ENCODE assay signal across 17 cellular contexts in genomic region chr11:59552844-59553243, GRCh38. TPM values are rescaled to one million over a fixed set of nuclear protein-coding genes. Genes with fewer than 3 reads are reported as not detected.
DNase-seq lines count a peak whose midpoint lies in the region; ATAC-seq, FAIRE-seq and TF ChIP-seq lines count a peak whose summit lies in the region.
"Had no signal": no experiment of that assay in that cellular context is flagged by ENCODE, and none has a peak within 500 bp of the region (broad histone marks: within the 10 kb centered on the region; RNA-seq: fewer than 3 reads in every experiment).

No MANE protein-coding gene starts in this region.

- no peak for TF ChIP-seq CTCF in HEK293 (tag by site-specific recombination; IDR thresholded peaks at IDR 0.05)
- TF ChIP-seq CTCF in astrocyte (IDR thresholded peaks at IDR 0.05; ENCODE audit: insufficient read depth, low read depth, low read length), result no peak

- H3K9me3 ChIP-seq in HEK293 (ENCODE audit: control insufficient read depth, insufficient read depth, low read depth, low read length) (no peaks in the 10 kb centered on the region), astrocyte (ENCODE audit: insufficient read depth, low read depth, low read length) (no peaks in the 10 kb centered on the region), neuronal stem cell (replicated peaks in 1 of 2; ENCODE audit: control insufficient read depth in 2 of 2, insufficient read depth in 1 of 2, low read depth in 1 of 2, low read length in 2 of 2) (no peaks in the 10 kb centered on the region)
- H3K9me3 ChIP-seq: heart left ventricle, SJSA1 had no signal

- no peaks in the 10 kb centered on the region for H3K36me3 ChIP-seq in HEK293 (ENCODE audit: control insufficient read depth in 2 of 2, insufficient read depth in 1 of 2, low read length in 2 of 2)
- H3K36me3 ChIP-seq in astrocyte (ENCODE audit: insufficient read depth, low read length), result no peaks in the 10 kb centered on the region
- H3K36me3 ChIP-seq in neuronal stem cell (replicated peaks in 1 of 2; ENCODE audit: control insufficient read depth in 2 of 2, insufficient read depth in 2 of 2, low read length in 2 of 2), result no peaks in the 10 kb centered on the region
- H3K36me3 ChIP-seq: heart left ventricle, SJSA1 had no signal

- H3K18ac ChIP-seq in neuronal stem cell (ENCODE audit: low read length), result no peak overlapping the region

- ATAC-seq in GM21825 (IDR thresholded peaks at IDR 0.05; ENCODE audit: unreplicated experiment), result no peak
- ATAC-seq: heart left ventricle, left lobe of liver had no signal

- POLR2A ChIA-PET in HEK293 (lab: Yijun Ruan, JAX), result no interaction called here

- DNase-seq in NCI-H748 (lab: John Stamatoyannopoulos, UW; ENCODE audit: unreplicated experiment), result peak; percentile 7
- no peak for DNase-seq in NCI-H748 treated with DMSO at 0.1 percent for 48 hours (lab: John Stamatoyannopoulos, UW)
- no peak for DNase-seq in astrocyte (ENCODE audit: low read depth)
- DNase-seq in neuronal stem cell (ENCODE audit: low spot score), result no peak
- DNase-seq in middle frontal gyrus (ENCODE audit: extremely low spot score, low spot score), result no peak
- DNase-seq in DMS79 (lab: John Stamatoyannopoulos, UW), result no peak
- DNase-seq: ACHN; activated naive CD4-positive, alpha-beta T cell treated with anti-CD3 and anti-CD28 coated beads, Interleukin-2, amount 10 ng/mL, durations not matched to agents 7 days and 5 days; DMS153; erythroblast; heart left ventricle had no signal

- no peaks in the 10 kb centered on the region for H3K27me3 Mint-ChIP-seq in astrocyte (ENCODE audit: low read depth, unreplicated experiment)

- no peak overlapping the region for H3K14ac ChIP-seq in neuronal stem cell (ENCODE audit: low read length)

- H4K91ac ChIP-seq in neuronal stem cell (ENCODE audit: low read depth, low read length, poor library complexity), result no peak overlapping the region

- no peak for FAIRE-seq in astrocyte (lab: Jason Lieb, UNC)

- no peaks in the 10 kb centered on the region for H4K20me1 ChIP-seq in astrocyte (ENCODE audit: insufficient read depth, low read length)

- no peak overlapping the region for H2BK5ac ChIP-seq in neuronal stem cell (ENCODE audit: low read length)

- no peaks in the 10 kb centered on the region for H3K36me3 Mint-ChIP-seq in astrocyte (ENCODE audit: low read depth, unreplicated experiment)
- H3K36me3 Mint-ChIP-seq: activated naive CD4-positive, alpha-beta T cell treated with anti-CD3 and anti-CD28 coated beads, Interleukin-2, amount 10 ng/mL, durations not matched to agents 7 days and 5 days had no signal

- CTCF ChIA-PET in HEK293 (lab: Yijun Ruan, JAX), result interaction anchor here (0.6 kb wide), 1 partner anchor 676 kb away, joined by 3 read pairs; no protein-coding TSS in a partner anchor

- no CpG with 5 or more reads among the region's 2 CpGs for WGBS in neuronal stem cell (ENCODE audit: extremely low coverage in 2 of 2, insufficient read length in 2 of 2, insufficient replicate concordance in 1 of 2), 2 donors

- no peaks in the 10 kb centered on the region for H3K79me1 ChIP-seq in neuronal stem cell (ENCODE audit: low read depth, low read length)

- H3K4me1 Mint-ChIP-seq in astrocyte (ENCODE audit: low read depth, unreplicated experiment), result no peaks in the 10 kb centered on the region

- H3K9ac ChIP-seq in astrocyte (ENCODE audit: low read length) (no peak overlapping the region), neuronal stem cell (ENCODE audit: low read depth, low read length, poor library complexity) (no peak overlapping the region)

- peak overlapping the region; percentile 60 for H3K4me3 Mint-ChIP-seq in astrocyte (ENCODE audit: unreplicated experiment)
- H3K4me3 Mint-ChIP-seq: activated naive CD4-positive, alpha-beta T cell treated with anti-CD3 and anti-CD28 coated beads, Interleukin-2, amount 10 ng/mL, durations not matched to agents 7 days and 5 days had no signal

- H3K9me3 Mint-ChIP-seq in astrocyte (ENCODE audit: unreplicated experiment), result no peaks in the 10 kb centered on the region
- H3K9me3 Mint-ChIP-seq: activated naive CD4-positive, alpha-beta T cell treated with anti-CD3 and anti-CD28 coated beads, Interleukin-2, amount 10 ng/mL, durations not matched to agents 7 days and 5 days had no signal

- H3K23ac ChIP-seq in neuronal stem cell (ENCODE audit: low read depth, low read length, poor library complexity), result no peak overlapping the region

- no peak overlapping the region for H3K27ac Mint-ChIP-seq in astrocyte (ENCODE audit: unreplicated experiment)
- H3K27ac Mint-ChIP-seq: activated naive CD4-positive, alpha-beta T cell treated with anti-CD3 and anti-CD28 coated beads, Interleukin-2, amount 10 ng/mL, durations not matched to agents 7 days and 5 days had no signal

- no peak overlapping the region for H2AFZ ChIP-seq in astrocyte (ENCODE audit: low read depth, low read length)
- no peak overlapping the region for H2AFZ ChIP-seq in neuronal stem cell (ENCODE audit: low read length)

- H3K4me1 ChIP-seq in HEK293 (ENCODE audit: control insufficient read depth, insufficient read depth, low read length) (no peaks in the 10 kb centered on the region), astrocyte (ENCODE audit: insufficient read depth, low read length) (peaks cover 9% of the 10 kb centered on the region), neuronal stem cell (ENCODE audit: control insufficient read depth in 2 of 2, insufficient read depth in 1 of 2, low read depth in 1 of 2, low read length in 2 of 2) (peaks cover 4% of the 10 kb centered on the region in 2 donors)

- no peak overlapping the region for H3K4me3 ChIP-seq in HEK293 (ENCODE audit: low read depth, low read length)
- no peak overlapping the region for H3K4me3 ChIP-seq in astrocyte (ENCODE audit: insufficient read depth, low read depth, low read length)
- H3K4me3 ChIP-seq in neuronal stem cell (ENCODE audit: low read length in 2 of 2), result no peak overlapping the region

- no peak overlapping the region for H2BK15ac ChIP-seq in neuronal stem cell (ENCODE audit: low read length)

- H3K27ac ChIP-seq in HEK293 (ENCODE audit: extremely low read depth, low read depth, low read length) (no peak overlapping the region), astrocyte (ENCODE audit: low read depth, low read length) (no peak overlapping the region), neuronal stem cell (replicated peaks; ENCODE audit: low read length) (peak overlapping the region; percentile 2)

- no peak overlapping the region for H2BK12ac ChIP-seq in neuronal stem cell (ENCODE audit: low read length)

- no peak overlapping the region for H2BK120ac ChIP-seq in neuronal stem cell (ENCODE audit: low read depth, low read length)

- no peak overlapping the region for H3K4ac ChIP-seq in neuronal stem cell (ENCODE audit: low read length)

- H3K27me3 ChIP-seq in astrocyte (ENCODE audit: insufficient read depth, low read length), result no peaks in the 10 kb centered on the region
- no peaks in the 10 kb centered on the region for H3K27me3 ChIP-seq in neuronal stem cell (ENCODE audit: control insufficient read depth in 3 of 3, insufficient read depth in 3 of 3, low read depth in 1 of 3, low read length in 3 of 3)
- H3K27me3 ChIP-seq: SJSA1 had no signal

- H2AK5ac ChIP-seq in neuronal stem cell (ENCODE audit: low read depth, low read length), result no peak overlapping the region

- H3K79me2 ChIP-seq in astrocyte (ENCODE audit: insufficient read depth, low read length), result no peaks in the 10 kb centered on the region

- H3K4me2 ChIP-seq in astrocyte (ENCODE audit: low read length) (no peak overlapping the region), neuronal stem cell (ENCODE audit: insufficient read depth, low read length, poor library complexity, severe bottlenecking) (peak overlapping the region; percentile 21)

- no peak overlapping the region for H4K8ac ChIP-seq in neuronal stem cell (ENCODE audit: low read depth, low read length)

TF ChIP-seq in HEK293, 187 proteins besides CTCF, POLR2A, EP300 and RAD21:
- no peak for TF ChIP-seq ZNF114 (tag by site-specific recombination; IDR thresholded peaks at IDR 0.05)
- TF ChIP-seq PRDM1 (tag by site-specific recombination; IDR thresholded peaks at IDR 0.05), result 0 out of 2 replicates have a peak, but pooled peaks have one; percentile 9
- no peak for TF ChIP-seq ATF2 (tag by site-specific recombination; IDR thresholded peaks at IDR 0.05; ENCODE audit: low read depth)
- TF ChIP-seq ZBTB7A (tag by site-specific recombination; IDR thresholded peaks at IDR 0.05; ENCODE audit: low read depth), result no peak
- no peak for TF ChIP-seq ZNF561 (tag by site-specific recombination; IDR thresholded peaks at IDR 0.05; ENCODE audit: borderline replicate concordance)
- no peak for TF ChIP-seq ZNF175 (tag by site-specific recombination; IDR thresholded peaks at IDR 0.05)
- no peak for TF ChIP-seq ZSCAN5A (tag by site-specific recombination; IDR thresholded peaks at IDR 0.05)
TF ChIP-seq in HEK293: peak in this region for 1.

RNA-seq across cellular contexts. Expression of gene OR4D9, which starts 41.5 kb away (rescaled TPM):
- total RNA-seq in astrocyte, result not detected in 2 replicates
- not detected for polyA plus RNA-seq in neuronal stem cell (2013, experiment 1 of 2)
- not detected for polyA plus RNA-seq in neuronal stem cell (2013, experiment 2 of 2)
- total RNA-seq: cerebellum, heart left ventricle, left lobe of liver, SJSA1, skeletal muscle tissue had no signal
- polyA plus RNA-seq: heart left ventricle had no signal

RNA-seq across cellular contexts. Expression of gene OR4D11, which starts 49.5 kb away (rescaled TPM):
- total RNA-seq in astrocyte, result not detected in 2 replicates
- polyA plus RNA-seq in neuronal stem cell (2013, experiment 1 of 2), result not detected
- polyA plus RNA-seq in neuronal stem cell (2013, experiment 2 of 2), result not detected
- total RNA-seq: cerebellum, heart left ventricle, left lobe of liver, SJSA1, skeletal muscle tissue had no signal
- polyA plus RNA-seq: heart left ventricle had no signal
